ENCODE assay signal across 13 cellular contexts in the genomic region with DNA sequence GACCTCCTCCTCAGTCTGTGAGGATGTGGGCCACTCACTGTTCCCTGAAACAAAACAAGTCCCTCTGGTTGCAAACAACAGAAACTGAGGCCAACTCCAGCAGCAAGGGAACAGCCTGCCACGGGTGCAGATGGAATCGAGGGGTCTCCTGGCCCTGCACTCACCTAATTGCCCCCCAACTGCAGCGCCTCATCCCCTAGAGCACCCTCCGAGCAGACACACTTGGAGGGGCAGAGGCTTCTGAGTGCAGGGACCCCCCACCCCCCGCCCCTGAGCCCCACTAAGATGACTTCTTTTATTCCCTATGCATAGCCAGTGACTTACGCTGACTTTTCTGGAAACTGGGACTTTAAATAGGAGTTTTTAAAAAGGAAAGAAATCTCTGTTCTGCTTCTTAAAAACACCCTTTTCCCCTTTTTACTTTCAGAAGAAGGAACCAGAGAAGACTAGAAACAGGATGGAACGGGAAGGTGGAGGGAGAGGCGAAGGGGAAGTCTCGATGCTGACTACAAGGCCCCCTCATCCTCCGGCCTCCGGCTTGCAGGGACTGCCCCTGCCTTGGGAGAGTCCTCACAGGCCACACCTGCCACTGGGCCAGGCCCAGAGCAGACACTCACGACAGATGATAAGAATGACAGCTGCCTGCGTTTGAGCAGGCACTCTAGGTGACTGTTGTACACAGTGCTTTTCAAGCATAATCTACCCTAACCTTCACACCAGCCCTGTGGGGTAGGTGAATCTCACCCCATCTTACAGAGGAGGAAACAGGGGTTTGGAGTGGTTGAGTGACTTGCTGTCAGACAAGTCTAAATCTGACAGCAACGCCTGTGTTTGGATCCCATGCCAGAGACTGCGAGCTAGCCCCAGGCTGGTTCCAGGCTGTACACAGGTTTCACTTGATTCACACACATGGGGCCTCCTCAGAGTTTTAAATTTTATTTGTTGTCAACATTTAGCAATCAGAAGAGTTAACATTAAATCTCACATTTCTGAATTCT. TPM values are rescaled to one million over a fixed set of nuclear protein-coding genes. Genes with fewer than 3 reads are reported as not detected.
A peak's percentile ranks its signal among the peaks of the same experiment; 100 is the strongest.
DNase-seq lines count a peak whose midpoint lies in the region; ATAC-seq and TF ChIP-seq lines count a peak whose summit lies in the region.
"Had no signal": no experiment of that assay in that cellular context is flagged by ENCODE, and none has a peak within 500 bp of the region (broad histone marks: within the 10 kb centered on the region; RNA-seq: fewer than 3 reads in every experiment).

No MANE protein-coding gene starts in this region.

- peak; percentile 85 for DNase-seq in MV-4-11 (lab: John Stamatoyannopoulos, UW)
- DNase-seq in right atrium auricular region (ENCODE audit: low spot score): peak; percentile 56
- no peak for DNase-seq in NCI-H69 (lab: John Stamatoyannopoulos, UW)
- DNase-seq in AML-193 (lab: John Stamatoyannopoulos, UW): no peak
- DNase-seq: activated CD4-positive, alpha-beta T cell treated with anti-CD3 and anti-CD28 coated beads, Interleukin-2, amount 50 U/mL, for 48 hours; DMS153; mesendoderm; NCI-H446 treated with DMSO at 0.1 percent for 48 hours had no signal

- H3K9ac ChIP-seq in skeletal muscle tissue (ENCODE audit: low read depth in 1 of 3, low read length in 3 of 3): no peak overlapping the region

- H3K36me3 ChIP-seq in right atrium auricular region: no peaks in the 10 kb centered on the region
- H3K36me3 ChIP-seq in skeletal muscle tissue (ENCODE audit: control insufficient read depth in 3 of 3, insufficient read depth in 3 of 3, low read length in 3 of 3): no peaks in the 10 kb centered on the region
- H3K36me3 ChIP-seq: colonic mucosa, vagina had no signal

- no peaks in the 10 kb centered on the region for H3K27me3 ChIP-seq in right atrium auricular region
- H3K27me3 ChIP-seq in skeletal muscle tissue (ENCODE audit: control insufficient read depth in 3 of 3, insufficient read depth in 3 of 3, low read length in 3 of 3): no peaks in the 10 kb centered on the region
- H3K27me3 ChIP-seq: colonic mucosa, vagina had no signal

- no peaks in the 10 kb centered on the region for H3K4me1 ChIP-seq in right atrium auricular region
- peaks cover 15 to 34% (median 26%) of the 10 kb centered on the region in 3 donors for H3K4me1 ChIP-seq in skeletal muscle tissue (ENCODE audit: control insufficient read depth in 3 of 3, insufficient read depth in 3 of 3, low read length in 3 of 3)
- H3K4me1 ChIP-seq: colonic mucosa, vagina had no signal

- H3K27ac ChIP-seq in right atrium auricular region (no peak overlapping the region), skeletal muscle tissue (ENCODE audit: low read depth, low read length) (peak overlapping the region; percentile 63)
- H3K27ac ChIP-seq: colonic mucosa, vagina had no signal

- TF ChIP-seq CTCF in right atrium auricular region (IDR thresholded peaks at IDR 0.05): no peak

- ATAC-seq in GM21529 (IDR thresholded peaks at IDR 0.05; ENCODE audit: unreplicated experiment): peak; percentile 63
- ATAC-seq in HG03280 (IDR thresholded peaks at IDR 0.05; ENCODE audit: unreplicated experiment): no peak

- H3K4me3 ChIP-seq in right atrium auricular region: no peak overlapping the region
- H3K4me3 ChIP-seq in skeletal muscle tissue (ENCODE audit: low read length in 3 of 3): no peak overlapping the region
- H3K4me3 ChIP-seq: colonic mucosa, vagina had no signal

- peaks cover 0 to 6% of the 10 kb centered on the region in 2 donors for H3K9me3 ChIP-seq in right atrium auricular region
- no peaks in the 10 kb centered on the region for H3K9me3 ChIP-seq in skeletal muscle tissue (ENCODE audit: control insufficient read depth in 3 of 3, low read length in 3 of 3)
- H3K9me3 ChIP-seq: colonic mucosa, vagina had no signal

RNA-seq across cellular contexts. Expression of gene BIN1, which starts 28.2 kb away (rescaled TPM):
- total RNA-seq in right atrium auricular region: 10 to 100 TPM in 1 of 2 donors, 1 to 10 TPM in 1; 7.6 to 15.3 TPM
- total RNA-seq in skeletal muscle tissue: 597 TPM

Comparison
In these comparisons a context has a peak if more than half of its experiments do, and no peak if none do; other contexts are left out.
1. DNase-seq: peak in MV-4-11 (single experiment) and right atrium auricular region (single experiment); none in NCI-H69 (single experiment) and AML-193 (0 of 2).
2. RNA of gene BIN1, which starts 28.2 kb away (total RNA-seq): 597 TPM in skeletal muscle tissue (single experiment); 7.6 to 15.3 TPM in right atrium auricular region; every median in the first group is over 10 times any median in the second.